Comparison of ENCODE assay signal across 16 cellular contexts in the genomic region with DNA sequence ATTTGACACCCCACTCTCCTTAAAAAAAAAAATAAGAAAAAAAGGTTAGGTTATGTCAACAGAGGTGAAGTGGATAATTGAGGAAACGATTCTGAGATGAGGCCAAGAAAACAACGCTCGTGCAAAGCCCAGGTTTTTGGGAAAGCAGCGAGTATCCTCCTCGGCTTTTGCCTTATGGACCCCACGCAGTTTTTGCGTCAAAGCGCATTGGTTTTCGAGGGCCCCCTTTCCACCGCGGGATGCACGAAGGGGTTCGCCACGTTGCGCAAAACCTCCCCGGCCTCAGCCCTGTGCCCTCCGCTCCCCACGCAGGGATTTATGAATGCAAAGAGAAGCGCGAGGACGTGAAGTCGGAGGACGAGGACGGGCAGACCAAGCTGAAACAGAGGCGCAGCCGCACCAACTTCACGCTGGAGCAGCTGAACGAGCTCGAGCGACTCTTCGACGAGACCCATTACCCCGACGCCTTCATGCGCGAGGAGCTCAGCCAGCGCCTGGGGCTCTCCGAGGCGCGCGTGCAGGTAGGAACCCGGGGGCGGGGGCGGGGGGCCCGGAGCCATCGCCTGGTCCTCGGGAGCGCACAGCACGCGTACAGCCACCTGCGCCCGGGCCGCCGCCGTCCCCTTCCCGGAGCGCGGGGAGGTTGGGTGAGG. TPM values are rescaled to one million over a fixed set of nuclear protein-coding genes. Genes with fewer than 3 reads are reported as not detected.
"Had no signal": no experiment of that assay in that cellular context is flagged by ENCODE, and none has a peak within 500 bp of the region (broad histone marks: within the 10 kb centered on the region; RNA-seq: fewer than 3 reads in every experiment).

No MANE protein-coding gene starts in this region.

- ATAC-seq: activated T-helper 17 cell treated with anti-CD3 and anti-CD28 coated beads, Interleukin-2, amount 50 U/mL, for 72 hours; left lobe of liver; natural killer cell; psoas muscle; right lobe of liver; T-cell had no signal

- DNase-seq: activated CD4-positive, CD25-positive, alpha-beta regulatory T cell treated with anti-CD3 and anti-CD28 coated beads, Interleukin-2, amount 50 U/mL, for 72 hours; activated naive CD4-positive, alpha-beta T cell treated with anti-CD3 and anti-CD28 coated beads, Interleukin-2, amount 50 U/mL, for 16 hours; natural killer cell; stimulated activated CD4-positive, alpha-beta T cell treated with anti-CD3 and anti-CD28 coated beads, Interleukin-1b, Interleukin-23, amount 100 ng/mL, for 48 hours; T-cell; T-helper 9 cell had no signal

- H3K4me3 ChIP-seq: psoas muscle, right lobe of liver had no signal

- H3K4me1 ChIP-seq: right lobe of liver had no signal

- H3K9me3 Mint-ChIP-seq: activated T-helper 17 cell treated with anti-CD3 and anti-CD28 coated beads, Interleukin-2, amount 50 U/mL, for 72 hours; natural killer cell; T-cell had no signal

- H3K36me3 Mint-ChIP-seq: natural killer cell, T-cell had no signal

- H3K27ac Mint-ChIP-seq: activated T-helper 17 cell treated with anti-CD3 and anti-CD28 coated beads, Interleukin-2, amount 50 U/mL, for 72 hours; memory B cell; natural killer cell; T-cell had no signal

- H3K36me3 ChIP-seq: right lobe of liver had no signal

- H3K4me3 Mint-ChIP-seq: activated T-helper 17 cell treated with anti-CD3 and anti-CD28 coated beads, Interleukin-2, amount 50 U/mL, for 72 hours; memory B cell; natural killer cell; T-cell had no signal

- H3K9me3 ChIP-seq: psoas muscle, right lobe of liver had no signal

- H3K27ac ChIP-seq: psoas muscle, right lobe of liver had no signal

RNA-seq across cellular contexts. Expression of a gene that starts 3.8 kb away (rescaled TPM):
- total RNA-seq: activated CD8-positive, alpha-beta memory T cell treated with anti-CD3 and anti-CD28 coated beads for 36 hours; activated T-helper 17 cell treated with anti-CD3 and anti-CD28 coated beads, Interleukin-2, amount 50 U/mL, for 72 hours; chondrocyte; dermis microvascular lymphatic vessel endothelial cell; left lobe of liver; natural killer cell; psoas muscle; right lobe of liver; T-cell had no signal
- polyA plus RNA-seq: esophagus, keratinocyte had no signal
